24 cellular contexts compared by ENCODE assay signal in genomic region chr18:72119082-72119481, GRCh38.
A peak's percentile ranks its signal among the peaks of the same experiment; 100 is the strongest.
DNase-seq lines count a peak whose midpoint lies in the region; ATAC-seq and TF ChIP-seq lines count a peak whose summit lies in the region.
"Had no signal": no experiment of that assay in that cellular context is flagged by ENCODE, and none has a peak within 500 bp of the region (broad histone marks: within the 10 kb centered on the region; RNA-seq: fewer than 3 reads in every experiment).

No MANE protein-coding gene starts in this region.

- H4K8ac ChIP-seq in H9 (replicated peaks; ENCODE audit: insufficient read length, low read depth, low read length): no peak overlapping the region

- H2BK20ac ChIP-seq in H9 (ENCODE audit: low read depth, low read length, poor library complexity, severe bottlenecking): no peak overlapping the region

- H3K56ac ChIP-seq in H9 (ENCODE audit: insufficient read length, low read depth, low read length): no peak overlapping the region

- dilution Hi-C loops in mammary epithelial cell (cut with HindIII; ENCODE audit: low sequenced_read_pairs): no loop called here

- H3K9me3 ChIP-seq in H9 (ENCODE audit: control insufficient read depth, low read depth, low read length) (no peaks in the 10 kb centered on the region), mammary epithelial cell (replicated peaks; ENCODE audit: insufficient read depth, low read length) (no peaks in the 10 kb centered on the region)
- H3K9me3 ChIP-seq: BE2C, Peyer's patch had no signal

- DNase-seq in NCI-H345 (lab: John Stamatoyannopoulos, UW) (peak; percentile 9), NCI-H345 treated with DMSO at 0.1 percent for 48 hours (lab: John Stamatoyannopoulos, UW; ENCODE audit: unreplicated experiment) (no peak), SK-MEL-5 (ENCODE audit: low read depth, low spot score) (peak; percentile 62), foreskin melanocyte (peak; percentile 50), SHP77 (lab: John Stamatoyannopoulos, UW) (no peak), H9 (no peak), mammary epithelial cell (no peak)
- DNase-seq: 8988T; ACHN; BE2C; CD8-positive, alpha-beta memory T cell; DMS 273 treated with DMSO at 0.1 percent for 48 hours; DND-41; GOT3; HCEC 1CT; KBM-7; NCI-H1105 treated with DMSO at 0.1 percent for 48 hours; NCI-H146; NCI-H2029; NCI-H526 treated with DMSO at 0.1 percent for 48 hours; Peyer's patch had no signal

- H4K20me1 ChIP-seq in H9 (ENCODE audit: control insufficient read depth, insufficient read depth, insufficient read length) (no peaks in the 10 kb centered on the region), mammary epithelial cell (ENCODE audit: insufficient read depth, low read length) (no peaks in the 10 kb centered on the region)

- intact Hi-C loops in mammary epithelial cell (cut with micrococcal nuclease): no loop called here

- H2AFZ ChIP-seq in H9 (ENCODE audit: low read length) (no peak overlapping the region), mammary epithelial cell (ENCODE audit: low read depth, low read length) (no peak overlapping the region)

- no peak overlapping the region for H2BK5ac ChIP-seq in H9 (ENCODE audit: insufficient read length, low read length)

- no peak overlapping the region for H4K5ac ChIP-seq in H9 (ENCODE audit: insufficient read length, low read depth, low read length)

- no peaks in the 10 kb centered on the region for H3K36me3 ChIP-seq in mammary epithelial cell (ENCODE audit: insufficient read depth, low read length)
- H3K36me3 ChIP-seq: BE2C, Peyer's patch had no signal

- in situ Hi-C loops in SK-MEL-5 (cut with HindIII; ENCODE audit: low pct_unique_long_range_greater_than_20kb, low sequenced_read_pairs) (no loop called here), mammary epithelial cell (cut with MboI; ENCODE audit: low sequenced_read_pairs in 2 of 2) (no loop called here)

- no peak overlapping the region for H3T11ph ChIP-seq in H9 (ENCODE audit: low read length)

- H4K91ac ChIP-seq in H9 (ENCODE audit: insufficient read length, low read depth, low read length): no peak overlapping the region

- no peaks in the 10 kb centered on the region for H3K23me2 ChIP-seq in H9 (ENCODE audit: insufficient read length, low read depth, low read length, poor library complexity, severe bottlenecking)

- WGBS in H9 (ENCODE audit: extremely low coverage, insufficient read length, low lambda C conversion rate): 100% methylated on average over 3 of the region's 7 CpGs
- 63% methylated on average over 6 of the region's 7 CpGs for WGBS in mammary epithelial cell (ENCODE audit: low coverage, missing lambda C conversion rate)

- no peak for TF ChIP-seq CTCF in H9 (conservative IDR thresholded peaks at IDR 0.05)
- TF ChIP-seq CTCF in mammary epithelial cell (conservative IDR thresholded peaks at IDR 0.05 in 1 of 2, IDR thresholded peaks at IDR 0.05 in 1 of 2; ENCODE audit: extremely low read depth in 1 of 2, insufficient read depth in 1 of 2, low read depth in 1 of 2, low read length in 2 of 2): no peak

- no peaks in the 10 kb centered on the region for H3K79me2 ChIP-seq in H9 (ENCODE audit: insufficient read depth, low read length)
- no peaks in the 10 kb centered on the region for H3K79me2 ChIP-seq in mammary epithelial cell (ENCODE audit: insufficient read depth, low read length)

- H3K18ac ChIP-seq in H9 (ENCODE audit: insufficient read length, low read depth, low read length): no peak overlapping the region

- H3K9me3 Mint-ChIP-seq in H9: no peaks in the 10 kb centered on the region; a peak in 1 of 5 replicates

- no TSS peak for BruUV-seq in mammary epithelial cell (replicated peaks; lab: Mats Ljungman, UMichigan)

- H3K4me1 ChIP-seq in H9 (ENCODE audit: insufficient read depth, low read length) (no peaks in the 10 kb centered on the region), mammary epithelial cell (ENCODE audit: insufficient read depth, low read length) (no peaks in the 10 kb centered on the region)
- H3K4me1 ChIP-seq: BE2C, Peyer's patch had no signal

- no peaks in the 10 kb centered on the region for H3K79me1 ChIP-seq in H9 (ENCODE audit: insufficient read depth, low read depth, low read length, poor library complexity, severe bottlenecking)

- H3K27me3 ChIP-seq in H9 (ENCODE audit: insufficient read depth, low read length) (no peaks in the 10 kb centered on the region), mammary epithelial cell (ENCODE audit: insufficient read depth, low read length) (no peaks in the 10 kb centered on the region)
- H3K27me3 ChIP-seq: BE2C, Peyer's patch had no signal

- H3K9ac ChIP-seq in H9 (ENCODE audit: extremely low read depth, insufficient read length, low read length) (no peak overlapping the region), mammary epithelial cell (ENCODE audit: insufficient read depth, low read length) (no peak overlapping the region)

- no peak for ATAC-seq in GM21390 (IDR thresholded peaks at IDR 0.05; ENCODE audit: unreplicated experiment)
- ATAC-seq: SK-N-SH treated with all-trans-retinoic acid at 6 μM for 48 hours had no signal

- peaks cover 0 to under 1% (median 0%) of the 10 kb centered on the region in 3 experiments; a peak in 1 of 7 replicates for H3K36me3 Mint-ChIP-seq in H9 (ENCODE audit: insufficient read depth in 1 of 3, low read depth in 3 of 3)
- H3K36me3 Mint-ChIP-seq: CD14-positive monocyte; CD8-positive, alpha-beta memory T cell had no signal

- no peak overlapping the region for H2BK120ac ChIP-seq in H9 (ENCODE audit: low read depth, low read length, poor library complexity, severe bottlenecking)

- H3K27ac Mint-ChIP-seq in H9: no peak overlapping the region
- H3K27ac Mint-ChIP-seq: CD14-positive monocyte; CD8-positive, alpha-beta memory T cell had no signal

- CTCF ChIA-PET in mammary epithelial cell (lab: Charles Lee; ENCODE audit: low non-redundant PET): no interaction called here

- no peak overlapping the region for H3K27ac ChIP-seq in H9 (ENCODE audit: insufficient read length, low read depth, low read length)
- no peak overlapping the region for H3K27ac ChIP-seq in mammary epithelial cell (ENCODE audit: insufficient read depth, low read depth, low read length)
- H3K27ac ChIP-seq: Peyer's patch had no signal

- H3K14ac ChIP-seq in H9 (ENCODE audit: insufficient read depth, low read length): no peak overlapping the region

- no peak overlapping the region for H3K4me3 Mint-ChIP-seq in H9
- H3K4me3 Mint-ChIP-seq: CD14-positive monocyte; CD8-positive, alpha-beta memory T cell had no signal

- no peak overlapping the region for H3K23ac ChIP-seq in H9 (ENCODE audit: insufficient read length, low read depth, low read length)

- H3K4me1 Mint-ChIP-seq in H9: no peaks in the 10 kb centered on the region
- H3K4me1 Mint-ChIP-seq: CD14-positive monocyte; CD8-positive, alpha-beta memory T cell had no signal

- no peak overlapping the region for H3K4ac ChIP-seq in H9 (ENCODE audit: low read depth, low read length)

- no peaks in the 10 kb centered on the region for H3K27me3 Mint-ChIP-seq in H9 (ENCODE audit: low read depth)
- H3K27me3 Mint-ChIP-seq: CD8-positive, alpha-beta memory T cell had no signal

- H2BK12ac ChIP-seq in H9 (ENCODE audit: insufficient read length, low read depth, low read length): no peak overlapping the region

- H2BK15ac ChIP-seq in H9 (ENCODE audit: low read depth, low read length): no peak overlapping the region

- no peak overlapping the region for H2AK5ac ChIP-seq in H9 (ENCODE audit: insufficient read length, low read length)

- no peak overlapping the region for H3K4me3 ChIP-seq in mammary epithelial cell (replicated peaks in 1 of 3; ENCODE audit: insufficient read depth in 1 of 3, low read depth in 2 of 3, low read length in 3 of 3)
- H3K4me3 ChIP-seq: Peyer's patch had no signal

- H3K4me2 ChIP-seq in H9 (ENCODE audit: insufficient read depth, insufficient read length, low read length) (no peak overlapping the region), mammary epithelial cell (ENCODE audit: insufficient read depth, low read depth, low read length) (no peak overlapping the region)

Comparison
In these comparisons a context has a peak if more than half of its experiments do, and no peak if none do; other contexts are left out.
1. DNase-seq: peak in NCI-H345 (single experiment), SK-MEL-5 (single experiment) and foreskin melanocyte (single experiment); none in NCI-H345 treated with DMSO at 0.1 percent for 48 hours (single experiment), SHP77 (0 of 2), H9 (single experiment) and mammary epithelial cell (single experiment).